In genomic region chr3:156788846-156789245, GRCh38 we compare ENCODE assay signal across 23 cellular contexts. TPM values are rescaled to one million over a fixed set of nuclear protein-coding genes. Genes with fewer than 3 reads are reported as not detected.
DNase-seq lines count a peak whose midpoint lies in the region; ATAC-seq, FAIRE-seq and TF ChIP-seq lines count a peak whose summit lies in the region.
"Had no signal": no experiment of that assay in that cellular context is flagged by ENCODE, and none has a peak within 500 bp of the region (broad histone marks: within the 10 kb centered on the region; RNA-seq: fewer than 3 reads in every experiment).

No MANE protein-coding gene starts in this region.

- intact Hi-C loops in endothelial cell of umbilical vein (cut with micrococcal nuclease) (no loop called here), body of pancreas (cut with DNase I) (no loop called here)

- H3K9me1 ChIP-seq in endothelial cell of umbilical vein (replicated peaks; ENCODE audit: control insufficient read depth, extremely low read depth, insufficient read depth, low read length) = no peaks in the 10 kb centered on the region

- CTCF ChIA-PET in endothelial cell of umbilical vein (lab: Charles Lee) = no interaction called here

- H3K4me3 Mint-ChIP-seq in GM23338 (no peak overlapping the region), osteocyte (ENCODE audit: unreplicated experiment) (no peak overlapping the region)
- H3K4me3 Mint-ChIP-seq: activated CD4-positive, alpha-beta T cell treated with anti-CD3 and anti-CD28 coated beads for 36 hours; central memory CD8-positive, alpha-beta T cell; natural killer cell treated with Interleukin-12 subunit alpha and Interleukin-12 subunit beta and Interleukin-15 and Interleukin-18, amount 100 ng/mL, for 72 hours; stimulated activated naive CD8-positive, alpha-beta T cell treated with anti-CD3 and anti-CD28 coated beads, Interleukin-15, amount 100 ng/mL, for 72 hours had no signal

- no peaks in the 10 kb centered on the region for H3K9me3 Mint-ChIP-seq in GM23338
- no peaks in the 10 kb centered on the region for H3K9me3 Mint-ChIP-seq in osteocyte (ENCODE audit: unreplicated experiment)
- H3K9me3 Mint-ChIP-seq: central memory CD8-positive, alpha-beta T cell; stimulated activated naive CD8-positive, alpha-beta T cell treated with anti-CD3 and anti-CD28 coated beads, Interleukin-15, amount 100 ng/mL, for 72 hours had no signal

- H3K4me2 ChIP-seq in GM23338 = peak overlapping the region; percentile 22; the same call in 1 of the 2 replicates
- peak overlapping the region; percentile 25 for H3K4me2 ChIP-seq in endothelial cell of umbilical vein (ENCODE audit: insufficient read depth, low read length)

- dilution Hi-C loops in endothelial cell of umbilical vein (cut with MboI; ENCODE audit: extremely low pct_ligation_motif_present, low sequenced_read_pairs) = no loop called here

- H3K4me1 Mint-ChIP-seq in GM23338 (peaks cover 4% of the 10 kb centered on the region; the same call in 1 of the 3 replicates), osteocyte (ENCODE audit: unreplicated experiment) (peaks cover 83% of the 10 kb centered on the region)

- no peaks in the 10 kb centered on the region for H3K27me3 Mint-ChIP-seq in GM23338 (ENCODE audit: insufficient read depth, low read depth, poor library complexity)
- no peaks in the 10 kb centered on the region for H3K27me3 Mint-ChIP-seq in osteocyte (ENCODE audit: unreplicated experiment)
- H3K27me3 Mint-ChIP-seq: activated CD4-positive, alpha-beta T cell treated with anti-CD3 and anti-CD28 coated beads for 36 hours; central memory CD8-positive, alpha-beta T cell; natural killer cell treated with Interleukin-12 subunit alpha and Interleukin-12 subunit beta and Interleukin-15 and Interleukin-18, amount 100 ng/mL, for 72 hours; stimulated activated naive CD8-positive, alpha-beta T cell treated with anti-CD3 and anti-CD28 coated beads, Interleukin-15, amount 100 ng/mL, for 72 hours had no signal

- H3K9me3 ChIP-seq in RWPE2 (ENCODE audit: severe bottlenecking) (no peaks in the 10 kb centered on the region), endothelial cell of umbilical vein (replicated peaks; ENCODE audit: control insufficient read depth, insufficient read depth, low read length) (no peaks in the 10 kb centered on the region), body of pancreas (no peaks in the 10 kb centered on the region)
- H3K9me3 ChIP-seq: adrenal gland, MG63 had no signal

- ATAC-seq in GM23338 = no peak
- no peak for ATAC-seq in RWPE2 (ENCODE audit: low read depth)
- ATAC-seq in body of pancreas = no peak
- ATAC-seq: left colon, Right ventricle myocardium inferior had no signal

- H3K27ac ChIP-seq in GM23338 (ENCODE audit: low read depth) = no peak overlapping the region
- peak overlapping the region; percentile 100 for H3K27ac ChIP-seq in RWPE2 (ENCODE audit: poor library complexity, severe bottlenecking)
- H3K27ac ChIP-seq in endothelial cell of umbilical vein (ENCODE audit: insufficient read depth, low read depth, low read length) = peak overlapping the region; percentile 61
- H3K27ac ChIP-seq in coronary artery = no peak overlapping the region
- H3K27ac ChIP-seq in body of pancreas = no peak overlapping the region
- H3K27ac ChIP-seq: adrenal gland had no signal

- no peaks in the 10 kb centered on the region; the same call in 1 of the 2 replicates for H3K9me2 ChIP-seq in GM23338 (ENCODE audit: insufficient read depth)

- H2AFZ ChIP-seq in GM23338 (no peak overlapping the region), endothelial cell of umbilical vein (ENCODE audit: low read depth, low read length) (no peak overlapping the region)

- WGBS in body of pancreas, 2 donors = 31 to 35% methylated on average over 3 of the region's 3 CpGs

- FAIRE-seq in endothelial cell of umbilical vein (lab: Jason Lieb, UNC) = no peak

- POLR2A ChIA-PET in endothelial cell of umbilical vein (lab: Charles Lee) = no interaction called here

- H3K27me3 ChIP-seq in GM23338 (ENCODE audit: insufficient read depth) = no peaks in the 10 kb centered on the region
- H3K27me3 ChIP-seq in RWPE2 (ENCODE audit: insufficient read depth, poor library complexity, severe bottlenecking) = no peaks in the 10 kb centered on the region
- no peaks in the 10 kb centered on the region for H3K27me3 ChIP-seq in endothelial cell of umbilical vein (ENCODE audit: control insufficient read depth in 2 of 2, insufficient read depth in 2 of 2, low read length in 2 of 2)
- H3K27me3 ChIP-seq in body of pancreas = no peaks in the 10 kb centered on the region
- H3K27me3 ChIP-seq: adrenal gland, MG63 had no signal

- H3K36me3 ChIP-seq in GM23338 (ENCODE audit: insufficient read depth) = no peaks in the 10 kb centered on the region
- H3K36me3 ChIP-seq in RWPE2 (ENCODE audit: low read depth) = no peaks in the 10 kb centered on the region
- H3K36me3 ChIP-seq in endothelial cell of umbilical vein (ENCODE audit: control insufficient read depth in 2 of 2, extremely low read depth in 1 of 2, insufficient read depth in 2 of 2, low read length in 2 of 2) = no peaks in the 10 kb centered on the region
- no peaks in the 10 kb centered on the region for H3K36me3 ChIP-seq in body of pancreas (replicated peaks in 1 of 2; ENCODE audit: insufficient read depth in 1 of 2, low read depth in 2 of 2)
- H3K36me3 ChIP-seq: adrenal gland, MG63 had no signal

- no peak for DNase-seq in GM23338 (ENCODE audit: low spot score)
- DNase-seq in RWPE2 (ENCODE audit: low spot score) = no peak
- DNase-seq in endothelial cell of umbilical vein (ENCODE audit: low read depth, low spot score) = peak; percentile 12
- no peak for DNase-seq in osteocyte (ENCODE audit: extremely low spot score, unreplicated experiment)
- no peak for DNase-seq in NOMO-1 treated with DMSO at 0.1 percent for 48 hours (lab: John Stamatoyannopoulos, UW; ENCODE audit: unreplicated experiment)
- DNase-seq in AG08395 (ENCODE audit: low spot score) = no peak
- DNase-seq in coronary artery (ENCODE audit: low spot score) = no peak
- no peak for DNase-seq in body of pancreas
- DNase-seq: activated effector memory CD4-positive, alpha-beta T cell treated with Interleukin-2 at 50 U/mL for 16 hours; AML-193; DMS79; glutamatergic neuron; left colon; NCI-H1436 treated with DMSO at 0.1 percent for 48 hours; NCI-H524 treated with DMSO at 0.1 percent for 48 hours; posterior cingulate gyrus had no signal

- H3K27ac Mint-ChIP-seq in GM23338 (no peak overlapping the region), osteocyte (ENCODE audit: unreplicated experiment) (peak overlapping the region; percentile 88)
- H3K27ac Mint-ChIP-seq: activated CD4-positive, alpha-beta T cell treated with anti-CD3 and anti-CD28 coated beads for 36 hours; natural killer cell treated with Interleukin-12 subunit alpha and Interleukin-12 subunit beta and Interleukin-15 and Interleukin-18, amount 100 ng/mL, for 72 hours; stimulated activated naive CD8-positive, alpha-beta T cell treated with anti-CD3 and anti-CD28 coated beads, Interleukin-15, amount 100 ng/mL, for 72 hours had no signal

- TF ChIP-seq POLR2A in endothelial cell of umbilical vein (IDR thresholded peaks at IDR 0.05; ENCODE audit: low read depth, low read length) (no peak), body of pancreas (IDR thresholded peaks at IDR 0.05) (no peak)

- no peaks in the 10 kb centered on the region for H3K36me3 Mint-ChIP-seq in GM23338 (ENCODE audit: low read depth)
- no peaks in the 10 kb centered on the region for H3K36me3 Mint-ChIP-seq in osteocyte (ENCODE audit: unreplicated experiment)

- H3K79me2 ChIP-seq in GM23338 (replicated peaks; ENCODE audit: insufficient read depth) = no peaks in the 10 kb centered on the region
- no peaks in the 10 kb centered on the region for H3K79me2 ChIP-seq in endothelial cell of umbilical vein (ENCODE audit: control insufficient read depth, insufficient read depth, low read length)

- H3K4me1 ChIP-seq in GM23338 (ENCODE audit: insufficient read depth) (peaks cover 6% of the 10 kb centered on the region; the same call in 1 of the 2 replicates), RWPE2 (ENCODE audit: insufficient read depth, poor library complexity, severe bottlenecking) (peaks cover 58% of the 10 kb centered on the region), endothelial cell of umbilical vein (ENCODE audit: control insufficient read depth, extremely low read depth, insufficient read depth, low read length) (peaks cover 35% of the 10 kb centered on the region), body of pancreas (peaks cover 11% of the 10 kb centered on the region)

- H3K9ac ChIP-seq in endothelial cell of umbilical vein (replicated peaks; ENCODE audit: extremely low read depth, insufficient read depth, low read length) = peak overlapping the region; percentile 24

- H3K4me3 ChIP-seq in GM23338 = no peak overlapping the region
- no peak overlapping the region for H3K4me3 ChIP-seq in RWPE2 (ENCODE audit: severe bottlenecking)
- no peak overlapping the region for H3K4me3 ChIP-seq in endothelial cell of umbilical vein (replicated peaks in 1 of 3; ENCODE audit: insufficient read depth in 1 of 3, low read depth in 1 of 3, low read length in 3 of 3)
- no peak overlapping the region for H3K4me3 ChIP-seq in coronary artery
- no peak overlapping the region for H3K4me3 ChIP-seq in body of pancreas
- H3K4me3 ChIP-seq: adrenal gland, MG63 had no signal

- BruUV-seq in endothelial cell of umbilical vein (replicated peaks; lab: Mats Ljungman, UMichigan) = no TSS peak

- H4K20me1 ChIP-seq in GM23338 (replicated peaks; ENCODE audit: insufficient read depth) (no peaks in the 10 kb centered on the region), endothelial cell of umbilical vein (replicated peaks; ENCODE audit: control insufficient read depth, extremely low read depth, insufficient read depth, low read length) (no peaks in the 10 kb centered on the region)

- H3F3A ChIP-seq in GM23338 (replicated peaks; ENCODE audit: low read depth) = no peaks in the 10 kb centered on the region

- TF ChIP-seq CTCF in GM23338 (conservative IDR thresholded peaks at IDR 0.05; ENCODE audit: low read depth in 2 of 2) = no peak
- TF ChIP-seq CTCF in RWPE2 (IDR thresholded peaks at IDR 0.05; ENCODE audit: poor library complexity, severe bottlenecking) = no peak
- TF ChIP-seq CTCF in endothelial cell of umbilical vein (IDR thresholded peaks at IDR 0.05; ENCODE audit: extremely low read depth in 1 of 2, insufficient read depth in 1 of 2, low read depth in 1 of 2, low read length in 2 of 2) = no peak
- TF ChIP-seq CTCF in osteocyte (IDR thresholded peaks at IDR 0.05) = no peak
- TF ChIP-seq CTCF in coronary artery (IDR thresholded peaks at IDR 0.05) = no peak
- TF ChIP-seq CTCF in body of pancreas (IDR thresholded peaks at IDR 0.05) = no peak

RNA-seq across cellular contexts. Expression of gene LEKR1, which starts 37.3 kb away (rescaled TPM):
- not detected in 2 replicates for total RNA-seq in GM23338 (2014; rRNA removed; shearing (Covaris generic))
- polyA plus RNA-seq in GM23338 (2016; fragmentation: Nextera tagmentation; extraction: Ambion mirVana) = not detected in 2 replicates
- 0.21 and 0.64 TPM in 2 replicates for total RNA-seq in endothelial cell of umbilical vein
- 0.07 and 0.16 TPM in 2 replicates for polyA plus RNA-seq in endothelial cell of umbilical vein
- polyA plus RNA-seq in endothelial cell of umbilical vein (2011; cell fraction: cytosol; rRNA removed) = 0.10 and 0.13 TPM in 2 replicates
- polyA plus RNA-seq in endothelial cell of umbilical vein (2011; cell fraction: nucleus; rRNA removed) = 0.27 and 0.42 TPM in 2 replicates
- 0.13 TPM in 1 of 2 replicates, not detected in the other for polyA plus RNA-seq in endothelial cell of umbilical vein (2012)
- polyA minus RNA-seq in endothelial cell of umbilical vein = 0.51 and 1.4 TPM in 2 replicates
- polyA minus RNA-seq in endothelial cell of umbilical vein (2011; cell fraction: cytosol; rRNA and poly(A)+ RNA removed) = 1.4 TPM
- polyA minus RNA-seq in endothelial cell of umbilical vein (2011; cell fraction: nucleus; rRNA and poly(A)+ RNA removed) = 2.6 and 4.0 TPM in 2 replicates
- total RNA-seq in osteocyte = 0.55 and 1.0 TPM in 2 replicates
- total RNA-seq in body of pancreas = 1 to 10 TPM in 1 of 2 donors, under 1 TPM in 1; 0.99 to 1.3 TPM

Comparison
In these comparisons a context has a peak if more than half of its experiments do, and no peak if none do; other contexts are left out.
1. H3K27ac ChIP-seq: peak in RWPE2 (single experiment) and endothelial cell of umbilical vein (single experiment); none in GM23338 (single experiment), coronary artery (0 of 2) and body of pancreas (0 of 4).